ENCODE assay signal across 1 cellular context in the genomic region with DNA sequence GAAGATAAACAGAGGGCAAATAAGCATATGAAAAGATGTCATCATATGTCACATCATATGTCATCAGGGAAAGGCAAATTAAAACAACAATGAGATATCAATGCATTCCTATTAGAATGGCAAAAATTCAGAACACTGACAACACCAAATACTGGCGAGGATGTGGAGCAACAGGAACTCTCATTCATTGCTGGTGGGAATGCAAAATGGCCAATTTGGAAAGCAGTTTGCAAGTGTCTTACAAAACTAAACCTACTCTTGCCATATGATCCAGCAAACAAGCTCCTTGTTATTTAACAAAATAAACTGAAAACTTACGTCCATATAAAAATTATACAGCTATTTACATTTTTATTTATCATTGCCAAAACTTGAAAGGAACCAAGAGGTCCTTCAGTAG.
TF ChIP-seq lines count a peak whose summit lies in the region.

No MANE protein-coding gene starts in this region.

TF ChIP-seq in HepG2, 621 proteins besides CTCF, POLR2A, EP300 and RAD21 (continued from another document):
- TF ChIP-seq, protein P1, sequence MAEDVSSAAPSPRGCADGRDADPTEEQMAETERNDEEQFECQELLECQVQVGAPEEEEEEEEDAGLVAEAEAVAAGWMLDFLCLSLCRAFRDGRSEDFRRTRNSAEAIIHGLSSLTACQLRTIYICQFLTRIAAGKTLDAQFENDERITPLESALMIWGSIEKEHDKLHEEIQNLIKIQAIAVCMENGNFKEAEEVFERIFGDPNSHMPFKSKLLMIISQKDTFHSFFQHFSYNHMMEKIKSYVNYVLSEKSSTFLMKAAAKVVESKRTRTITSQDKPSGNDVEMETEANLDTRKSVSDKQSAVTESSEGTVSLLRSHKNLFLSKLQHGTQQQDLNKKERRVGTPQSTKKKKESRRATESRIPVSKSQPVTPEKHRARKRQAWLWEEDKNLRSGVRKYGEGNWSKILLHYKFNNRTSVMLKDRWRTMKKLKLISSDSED (CRISPR knock-in tag; IDR thresholded peaks at IDR 0.05) = no peak
- TF ChIP-seq SP140L (CRISPR knock-in tag; IDR thresholded peaks at IDR 0.05; ENCODE audit: borderline replicate concordance) (no peak), ZNF737 (CRISPR knock-in tag; IDR thresholded peaks at IDR 0.05; ENCODE audit: borderline replicate concordance) (no peak), MAF1 (CRISPR knock-in tag; IDR thresholded peaks at IDR 0.05; ENCODE audit: borderline replicate concordance) (no peak), PRPF4 (IDR thresholded peaks at IDR 0.05; ENCODE audit: low read depth, low read length, poor library complexity, severe bottlenecking) (no peak), RAD51 (IDR thresholded peaks at IDR 0.05; ENCODE audit: borderline replicate concordance) (no peak), PHF5A (CRISPR knock-in tag; IDR thresholded peaks at IDR 0.05; ENCODE audit: low read depth, unreplicated experiment) (no peak), ZNF337 (CRISPR knock-in tag; IDR thresholded peaks at IDR 0.05; ENCODE audit: borderline replicate concordance, low read depth) (no peak)
